8 cellular contexts compared by ENCODE assay signal in genomic region chr1:6578624-6579373, GRCh38. TPM values are rescaled to one million over a fixed set of nuclear protein-coding genes. Genes with fewer than 3 reads are reported as not detected.
DNase-seq lines count a peak whose midpoint lies in the region; ATAC-seq and TF ChIP-seq lines count a peak whose summit lies in the region.

No MANE protein-coding gene starts in this region.

- H3K27ac Mint-ChIP-seq in effector memory CD8-positive, alpha-beta T cell = peak overlapping the region; percentile 95 to 96
- H3K27ac Mint-ChIP-seq in neural crest cell (ENCODE audit: unreplicated experiment) = peak overlapping the region; percentile 88

- peak overlapping the region in 1 of 2 donors; percentile 94 for H3K4me3 Mint-ChIP-seq in effector memory CD8-positive, alpha-beta T cell
- peak overlapping the region; percentile 97 for H3K4me3 Mint-ChIP-seq in neural crest cell

- H3K27me3 ChIP-seq in BLaER1 = no peaks in the 10 kb centered on the region
- H3K27me3 ChIP-seq in OCI-LY3 (ENCODE audit: low read depth, low read length) = no peaks in the 10 kb centered on the region

- H3K9ac ChIP-seq in BLaER1 (peak overlapping the region; percentile 89), OCI-LY3 (ENCODE audit: low read length) (peak overlapping the region; percentile 55; the same call in 1 of the 2 replicates)

- peaks cover 25 to 30% of the 10 kb centered on the region in 2 donors for H3K4me1 Mint-ChIP-seq in effector memory CD8-positive, alpha-beta T cell (ENCODE audit: low read depth in 2 of 2)
- H3K4me1 Mint-ChIP-seq in neural crest cell = peaks cover 30% of the 10 kb centered on the region

- peaks cover 18% of the 10 kb centered on the region for H3K36me3 Mint-ChIP-seq in effector memory CD8-positive, alpha-beta T cell (ENCODE audit: insufficient read depth)
- no peaks in the 10 kb centered on the region for H3K36me3 Mint-ChIP-seq in neural crest cell (ENCODE audit: low read depth)

- no peak for DNase-seq in effector memory CD8-positive, alpha-beta T cell
- DNase-seq in neural crest cell (ENCODE audit: low read depth, low spot score) = no peak
- DNase-seq in activated effector memory CD4-positive, alpha-beta T cell treated with Interleukin-2 at 50 U/mL for 16 hours = no peak
- DNase-seq in NCI-H2171 (lab: John Stamatoyannopoulos, UW) = no peak

- no peak for TF ChIP-seq CTCF in OCI-LY3 (IDR thresholded peaks at IDR 0.05; ENCODE audit: low read depth, low read length)
- no peak for TF ChIP-seq CTCF in neural crest cell (conservative IDR thresholded peaks at IDR 0.05)

- H3K4me1 ChIP-seq in BLaER1 (peaks cover 46% of the 10 kb centered on the region), OCI-LY3 (ENCODE audit: low read length) (peaks cover 13% of the 10 kb centered on the region)

- H4K20me1 ChIP-seq in BLaER1 (peaks cover 28% of the 10 kb centered on the region), OCI-LY3 (ENCODE audit: insufficient read depth, low read length) (no peaks in the 10 kb centered on the region)

- H3K4me2 ChIP-seq in BLaER1 = peak overlapping the region; percentile 97
- peak overlapping the region; percentile 89 for H3K4me2 ChIP-seq in OCI-LY3 (ENCODE audit: low read length)

- H3K36me3 ChIP-seq in BLaER1 = no peaks in the 10 kb centered on the region
- no peaks in the 10 kb centered on the region for H3K36me3 ChIP-seq in OCI-LY3 (replicated peaks; ENCODE audit: low read depth, low read length)

- no peaks in the 10 kb centered on the region for H3K9me3 Mint-ChIP-seq in effector memory CD8-positive, alpha-beta T cell
- no peaks in the 10 kb centered on the region for H3K9me3 Mint-ChIP-seq in neural crest cell

- H3K4me3 ChIP-seq in BLaER1 (no peak overlapping the region), OCI-LY3 (ENCODE audit: low read length) (peak overlapping the region; percentile 98)

- H3K79me2 ChIP-seq in OCI-LY3 (ENCODE audit: low read length) = peaks cover 19% of the 10 kb centered on the region

- H2AFZ ChIP-seq in OCI-LY3 (ENCODE audit: low read depth, low read length) = no peak overlapping the region

- H3K9me3 ChIP-seq in BLaER1 = no peaks in the 10 kb centered on the region
- no peaks in the 10 kb centered on the region for H3K9me3 ChIP-seq in OCI-LY3 (ENCODE audit: insufficient read depth, low read length)

- H3K27me3 Mint-ChIP-seq in effector memory CD8-positive, alpha-beta T cell = peaks cover 0 to 6% of the 10 kb centered on the region in 2 donors
- H3K27me3 Mint-ChIP-seq in neural crest cell (ENCODE audit: low read depth) = no peaks in the 10 kb centered on the region

- H3K27ac ChIP-seq in BLaER1 = 0 out of 2 replicates have a peak overlapping the region, but pooled peaks have one; percentile 1
- no peak overlapping the region for H3K27ac ChIP-seq in OCI-LY3 (ENCODE audit: low read length)

- ATAC-seq in effector memory CD8-positive, alpha-beta T cell (replicated peaks) = no peak
- ATAC-seq in HG03460 (IDR thresholded peaks at IDR 0.05; ENCODE audit: unreplicated experiment) (no peak), HG02970 (IDR thresholded peaks at IDR 0.05; ENCODE audit: low FRiP score, unreplicated experiment) (no peak)

RNA-seq across cellular contexts. Expression of gene ZBTB48, which starts 1.0 kb away (rescaled TPM):
- 35.7 and 41.0 TPM in 2 replicates for total RNA-seq in neural crest cell

RNA-seq across cellular contexts. Expression of gene TAS1R1, which starts 23.7 kb away (rescaled TPM):
- total RNA-seq in neural crest cell = not detected in 2 replicates

RNA-seq across cellular contexts. Expression of gene KLHL21, which starts 23.9 kb away (rescaled TPM):
- 18.8 and 19.0 TPM in 2 replicates for total RNA-seq in neural crest cell

RNA-seq across cellular contexts. Expression of gene NOL9, which starts 24.5 kb away (rescaled TPM):
- 47.2 and 52.4 TPM in 2 replicates for total RNA-seq in neural crest cell

RNA-seq across cellular contexts. Expression of gene PHF13, which starts 34.7 kb away (rescaled TPM):
- 32.6 and 33.5 TPM in 2 replicates for total RNA-seq in neural crest cell
